In the genomic region with DNA sequence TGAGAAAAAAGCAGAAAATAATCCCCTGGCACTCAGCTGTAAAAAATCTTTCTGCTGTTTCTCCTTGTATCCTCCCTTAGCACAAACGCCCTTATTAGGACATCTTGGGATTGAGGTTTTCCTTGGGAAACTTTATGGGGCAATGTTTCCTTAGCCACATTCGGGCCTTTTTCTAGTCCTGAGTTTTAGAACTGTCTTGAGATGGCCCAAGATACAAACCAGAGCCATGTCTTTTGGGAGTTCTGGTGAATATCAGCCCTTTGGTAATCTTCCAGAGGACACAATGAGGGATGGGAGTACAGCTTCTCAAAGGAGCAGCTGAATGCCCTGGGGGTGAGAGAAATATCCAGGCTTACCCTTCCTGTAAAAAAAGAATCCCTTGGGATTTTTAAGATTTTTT, we compare ENCODE assay signal across 8 cellular contexts.
A peak's percentile ranks its signal among the peaks of the same experiment; 100 is the strongest.
DNase-seq lines count a peak whose midpoint lies in the region; FAIRE-seq and TF ChIP-seq lines count a peak whose summit lies in the region.
"Not testable (repeated sequence)": the region's sequence is repeated elsewhere in the genome, so short reads cannot be mapped to it uniquely, and the experiment has no call there.

No MANE protein-coding gene starts in this region.

- not testable (repeated sequence) for DNase-seq in GM12865 (ENCODE audit: low read depth); progenitor cell of endocrine pancreas (ENCODE audit: low spot score, unreplicated experiment)
- DNase-seq in M059J (ENCODE audit: low read depth) = peak; percentile 15

- not testable (repeated sequence) for H3K4me1 ChIP-seq in ACC112 (ENCODE audit: control insufficient read depth, insufficient read depth, low read length, unreplicated experiment); mesodermal cell (ENCODE audit: control insufficient read depth, insufficient read depth, low read length, poor library complexity, severe bottlenecking)

- H2AFZ ChIP-seq in ACC112 (ENCODE audit: low read length, unreplicated experiment) = not testable (repeated sequence)

- not testable (repeated sequence) for H3K36me3 ChIP-seq in ACC112 (ENCODE audit: insufficient read depth, low read length); mesodermal cell (ENCODE audit: control insufficient read depth, insufficient read depth, low read length)

- H3K79me2 ChIP-seq in ACC112 (ENCODE audit: control insufficient read depth, insufficient read depth, low read length, unreplicated experiment) = not testable (repeated sequence)

- H3K27me3 ChIP-seq in ACC112 (ENCODE audit: insufficient read depth, low read length) = not testable (repeated sequence)

- peaks cover 13% of the 10 kb centered on the region for H3K4me1 Mint-ChIP-seq in activated naive CD4-positive, alpha-beta T cell treated with anti-CD3 and anti-CD28 coated beads, Interleukin-2, amount 50 U/mL, for 24 hours
- not testable (repeated sequence) for H3K4me1 Mint-ChIP-seq in progenitor cell of endocrine pancreas (ENCODE audit: low read depth)

- no CpG with 5 or more reads among the region's 2 CpGs for WGBS in mesodermal cell (ENCODE audit: insufficient coverage in 2 of 2), 2 experiments

- FAIRE-seq in endometrium (lab: Jason Lieb, UNC) = peak; percentile 23

- H3K9me3 Mint-ChIP-seq in activated naive CD4-positive, alpha-beta T cell treated with anti-CD3 and anti-CD28 coated beads, Interleukin-2, amount 50 U/mL, for 24 hours = not testable (repeated sequence)
- H3K9me3 Mint-ChIP-seq in progenitor cell of endocrine pancreas (ENCODE audit: low read depth) = peaks cover 10% of the 10 kb centered on the region

- not testable (repeated sequence) for H3K27ac ChIP-seq in ACC112 (ENCODE audit: low read depth, low read length)
- peak overlapping the region; percentile 57 for H3K27ac ChIP-seq in mesodermal cell (ENCODE audit: low read depth, low read length, severe bottlenecking)

- TF ChIP-seq CTCF in GM12865 (IDR thresholded peaks at IDR 0.05; ENCODE audit: insufficient read depth, low read depth, low read length, missing control alignments); WI38 (IDR thresholded peaks at IDR 0.05; ENCODE audit: low read depth, low read length); progenitor cell of endocrine pancreas (IDR thresholded peaks at IDR 0.05; ENCODE audit: unreplicated experiment): not testable (repeated sequence)

- not testable (repeated sequence) for H3K36me3 Mint-ChIP-seq in activated naive CD4-positive, alpha-beta T cell treated with anti-CD3 and anti-CD28 coated beads, Interleukin-2, amount 50 U/mL, for 24 hours; progenitor cell of endocrine pancreas (ENCODE audit: insufficient read depth)

- H3K27ac Mint-ChIP-seq in activated naive CD4-positive, alpha-beta T cell treated with anti-CD3 and anti-CD28 coated beads, Interleukin-2, amount 50 U/mL, for 24 hours; progenitor cell of endocrine pancreas: not testable (repeated sequence)

- not testable (repeated sequence) for H3K9me3 ChIP-seq in mesodermal cell (ENCODE audit: control insufficient read depth, low read length)

- not testable (repeated sequence) for H3K27me3 Mint-ChIP-seq in activated naive CD4-positive, alpha-beta T cell treated with anti-CD3 and anti-CD28 coated beads, Interleukin-2, amount 50 U/mL, for 24 hours; progenitor cell of endocrine pancreas

- peak overlapping the region; percentile 72 for H3K4me3 Mint-ChIP-seq in activated naive CD4-positive, alpha-beta T cell treated with anti-CD3 and anti-CD28 coated beads, Interleukin-2, amount 50 U/mL, for 24 hours
- peak overlapping the region; percentile 90 for H3K4me3 Mint-ChIP-seq in progenitor cell of endocrine pancreas (ENCODE audit: low read depth)

- H3K4me3 ChIP-seq in ACC112 (ENCODE audit: low read depth, low read length) (peak overlapping the region; percentile 88), GM12865 (ENCODE audit: low read depth, low read length) (peak overlapping the region; percentile 30), WI38 (ENCODE audit: low read depth, low read length) (peak overlapping the region; percentile 70; the same call in 1 of the 2 replicates), mesodermal cell (ENCODE audit: extremely low read depth, insufficient read depth, low read length, poor library complexity, severe bottlenecking) (peak overlapping the region; percentile 53)

Comparison
In these comparisons a context has a peak if more than half of its experiments do, and no peak if none do; other contexts are left out.
1. H3K4me3 ChIP-seq: peak in every context shown above with its lines; median percentile 88 in ACC112; 70 in WI38; 53 in mesodermal cell; 30 in GM12865.